8 cellular contexts compared by ENCODE assay signal in the genomic region with DNA sequence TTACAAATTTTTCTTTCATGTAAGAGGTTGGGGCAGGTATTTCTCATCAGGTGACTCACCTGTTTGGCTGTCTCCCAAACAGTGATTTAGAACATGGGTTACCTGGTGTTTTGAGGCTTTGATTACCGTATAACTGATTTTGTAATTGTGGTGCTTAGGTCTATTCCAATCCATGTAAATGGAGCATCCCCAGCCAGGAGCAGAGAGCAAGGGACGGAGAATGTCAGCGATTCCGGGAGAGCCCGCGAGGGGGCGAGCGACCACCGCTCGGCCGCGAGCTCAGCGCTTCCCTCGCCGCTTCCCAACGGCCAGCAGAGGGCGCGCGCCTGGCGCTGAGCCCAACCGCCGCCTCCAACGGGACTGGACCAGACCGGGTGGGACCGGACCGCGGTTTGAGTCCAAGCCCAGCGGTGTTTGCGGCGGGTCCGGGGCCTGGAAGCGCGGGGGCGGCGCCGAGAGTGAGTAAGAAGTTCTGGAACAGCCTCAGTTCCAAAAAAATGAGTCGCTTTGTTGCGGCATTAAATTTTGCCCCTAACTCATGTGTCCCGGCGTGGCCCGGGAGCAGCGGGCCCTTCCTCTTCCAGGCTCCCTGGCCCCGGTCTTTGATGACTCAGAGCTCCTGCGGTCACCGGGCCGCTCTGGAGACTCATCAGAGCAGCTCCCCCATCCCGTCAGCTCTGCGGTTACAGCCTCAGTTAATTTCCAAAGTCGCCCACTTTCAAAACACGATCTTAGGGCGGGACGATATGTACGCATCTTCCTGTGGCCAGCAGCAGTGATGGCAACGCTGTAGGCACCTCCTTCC. TPM values are rescaled to one million over a fixed set of nuclear protein-coding genes. Genes with fewer than 3 reads are reported as not detected.
DNase-seq lines count a peak whose midpoint lies in the region; ATAC-seq and TF ChIP-seq lines count a peak whose summit lies in the region.
"Not testable (repeated sequence)": the region's sequence is repeated elsewhere in the genome, so short reads cannot be mapped to it uniquely, and the experiment has no call there.

No MANE protein-coding gene starts in this region.

- not testable (repeated sequence) for BruUV-seq in PC-9 (replicated peaks; lab: Mats Ljungman, UMichigan)

- TF ChIP-seq CTCF in PC-9 (conservative IDR thresholded peaks at IDR 0.05) (peak; percentile 51; the same call in 1 of the 2 replicates), ascending aorta (IDR thresholded peaks at IDR 0.05) (peak; percentile 38 to 72 (median 41)), natural killer cell (IDR thresholded peaks at IDR 0.05) (peak; percentile 35), type B pancreatic cell (conservative IDR thresholded peaks at IDR 0.05) (peak; percentile 59)
- not testable (repeated sequence) for TF ChIP-seq CTCF in fibroblast of the aortic adventitia (IDR thresholded peaks at IDR 0.05; ENCODE audit: insufficient read depth, low read length)

- not testable (repeated sequence) for H3K79me2 ChIP-seq in PC-9 (ENCODE audit: low read depth)

- H3F3A ChIP-seq in PC-9 (ENCODE audit: insufficient read depth, low read depth), result not testable (repeated sequence)

- intact Hi-C loops in PC-9 (cut with micrococcal nuclease; ENCODE audit: unreplicated experiment) (loop anchor here (5.0 kb wide), 3 partner anchors 191 to 544 kb away; no protein-coding TSS in a partner anchor), ascending aorta (cut with DNase I) (loop anchor here (5.0 kb wide), 1 partner anchor 186 kb away; no protein-coding TSS in a partner anchor)
- intact Hi-C loops in natural killer cell (cut with micrococcal nuclease), result not testable (repeated sequence)

- H3K27me3 ChIP-seq in PC-9 (ENCODE audit: insufficient read depth, low read depth); ascending aorta: not testable (repeated sequence)

- not testable (repeated sequence) for H3K27ac Mint-ChIP-seq in natural killer cell, type B pancreatic cell

- H4K20me1 ChIP-seq in PC-9 (ENCODE audit: insufficient read depth), result not testable (repeated sequence)

- not testable (repeated sequence) for H3K4me2 ChIP-seq in PC-9

- CTCF ChIA-PET in PC-9 (lab: Charles Lee), result interaction anchor here (0.6 kb wide), 2 partner anchors 187 to 1027 kb away, joined by 3 to 9 read pairs; no protein-coding TSS in a partner anchor

- H3K9me2 ChIP-seq in PC-9 (ENCODE audit: insufficient read depth), result not testable (repeated sequence)

- H3K4me3 Mint-ChIP-seq in natural killer cell, type B pancreatic cell: not testable (repeated sequence)

- ATAC-seq in GM18498 (IDR thresholded peaks at IDR 0.05; ENCODE audit: unreplicated experiment), result peak; percentile 60
- peak; percentile 68 for ATAC-seq in GM21825 (IDR thresholded peaks at IDR 0.05; ENCODE audit: unreplicated experiment)
- ATAC-seq in HG03442 (IDR thresholded peaks at IDR 0.05; ENCODE audit: unreplicated experiment), result peak; percentile 56
- ATAC-seq in natural killer cell, result peak; percentile 83 to 85 (median 84)

- H3K36me3 ChIP-seq in PC-9 (ENCODE audit: low read depth); ascending aorta: not testable (repeated sequence)

- not testable (repeated sequence) for H3K27me3 Mint-ChIP-seq in natural killer cell (ENCODE audit: low read depth in 2 of 2); type B pancreatic cell

- not testable (repeated sequence) for H3K4me1 Mint-ChIP-seq in natural killer cell; type B pancreatic cell (ENCODE audit: unreplicated experiment)

- H2AFZ ChIP-seq in PC-9, result not testable (repeated sequence)

- not testable (repeated sequence) for H3K4me1 ChIP-seq in PC-9 (replicated peaks; ENCODE audit: insufficient read depth); ascending aorta

- not testable (repeated sequence) for H3K27ac ChIP-seq in PC-9, ascending aorta

- POLR2A ChIA-PET in PC-9 (lab: Charles Lee; ENCODE audit: unreplicated experiment), result not testable (repeated sequence)

- H3K4me3 ChIP-seq in PC-9; ascending aorta; fibroblast of the aortic adventitia (ENCODE audit: low read depth, low read length): not testable (repeated sequence)

- not testable (repeated sequence) for H3K9me3 Mint-ChIP-seq in natural killer cell, type B pancreatic cell

- not testable (repeated sequence) for H3K9me3 ChIP-seq in PC-9 (ENCODE audit: insufficient read depth, low read depth); ascending aorta

- DNase-seq in PC-9 (peak; percentile 28 to 42), fibroblast of the aortic adventitia (ENCODE audit: low read depth) (peak; percentile 8)
- not testable (repeated sequence) for DNase-seq in ascending aorta (ENCODE audit: low spot score in 2 of 2); natural killer cell; type B pancreatic cell (ENCODE audit: extremely low spot score, unreplicated experiment)

- H3K36me3 Mint-ChIP-seq in natural killer cell, type B pancreatic cell: not testable (repeated sequence)

RNA-seq across cellular contexts. Expression of gene SLC31A2, which starts 37.9 kb away (rescaled TPM):
- total RNA-seq in PC-9 (2021) (15.1 and 16.5 TPM in 2 replicates), ascending aorta (7.2 TPM), fibroblast of the aortic adventitia (ENCODE audit: low replicate concordance) (7.0 and 8.0 TPM in 2 replicates), natural killer cell (1 to 10 TPM; 4.9 to 7.9 (median 6.0) TPM), type B pancreatic cell (ENCODE audit: low replicate concordance) (7.6 and 10.7 TPM in 2 replicates)

RNA-seq across cellular contexts. Expression of gene ZFP37, which starts 56.4 kb away (rescaled TPM):
- total RNA-seq in PC-9 (2021) (0.81 and 0.90 TPM in 2 replicates), ascending aorta (3.3 TPM), fibroblast of the aortic adventitia (ENCODE audit: low replicate concordance) (0.82 and 3.6 TPM in 2 replicates), natural killer cell (1 to 10 TPM in 2 of 3 donors, under 1 TPM in 1; 0.89 to 1.7 (median 1.3) TPM), type B pancreatic cell (ENCODE audit: low replicate concordance) (3.6 and 7.4 TPM in 2 replicates)
